ENCODE assay signal across 13 cellular contexts in genomic region chr5:98109561-98110006, GRCh38.
DNase-seq lines count a peak whose midpoint lies in the region; ATAC-seq, FAIRE-seq and TF ChIP-seq lines count a peak whose summit lies in the region.
"Had no signal": no experiment of that assay in that cellular context is flagged by ENCODE, and none has a peak within 500 bp of the region (broad histone marks: within the 10 kb centered on the region; RNA-seq: fewer than 3 reads in every experiment).

No MANE protein-coding gene starts in this region.

- no peaks in the 10 kb centered on the region for H3K79me2 ChIP-seq in endothelial cell of umbilical vein (ENCODE audit: control insufficient read depth, insufficient read depth, low read length)

- H3K4ac ChIP-seq in neuronal stem cell (ENCODE audit: low read length): no peak overlapping the region

- H3K9me3 ChIP-seq in endothelial cell of umbilical vein (replicated peaks; ENCODE audit: control insufficient read depth, insufficient read depth, low read length) (no peaks in the 10 kb centered on the region), neuronal stem cell (replicated peaks in 1 of 2; ENCODE audit: control insufficient read depth in 2 of 2, insufficient read depth in 1 of 2, low read depth in 1 of 2, low read length in 2 of 2) (peaks cover 3 to 4% of the 10 kb centered on the region in 2 donors), thyroid gland (no peaks in the 10 kb centered on the region)
- H3K9me3 ChIP-seq: psoas muscle had no signal

- H3K36me3 ChIP-seq in endothelial cell of umbilical vein (ENCODE audit: control insufficient read depth in 2 of 2, extremely low read depth in 1 of 2, insufficient read depth in 2 of 2, low read length in 2 of 2) (no peaks in the 10 kb centered on the region), neuronal stem cell (replicated peaks in 1 of 2; ENCODE audit: control insufficient read depth in 2 of 2, insufficient read depth in 2 of 2, low read length in 2 of 2) (no peaks in the 10 kb centered on the region), thyroid gland (no peaks in the 10 kb centered on the region)

- peak overlapping the region; percentile 65 for H3K9ac ChIP-seq in endothelial cell of umbilical vein (replicated peaks; ENCODE audit: extremely low read depth, insufficient read depth, low read length)
- no peak overlapping the region for H3K9ac ChIP-seq in neuronal stem cell (ENCODE audit: low read depth, low read length, poor library complexity)

- ATAC-seq in HG03159 (IDR thresholded peaks at IDR 0.05; ENCODE audit: unreplicated experiment) (no peak), HG03045 (IDR thresholded peaks at IDR 0.05; ENCODE audit: unreplicated experiment) (no peak), GM21786 (IDR thresholded peaks at IDR 0.05; ENCODE audit: unreplicated experiment) (no peak)
- ATAC-seq: psoas muscle had no signal

- intact Hi-C loops in endothelial cell of umbilical vein (cut with micrococcal nuclease): loop anchor here (2.0 to 5.0 kb wide), 2 partner anchors 271 to 663 kb away; partner anchors contain the start of gene RGMB
- intact Hi-C loops in thyroid gland (cut with DNase I): no loop called here

- H2AFZ ChIP-seq in endothelial cell of umbilical vein (ENCODE audit: low read depth, low read length) (peak overlapping the region; percentile 88), neuronal stem cell (ENCODE audit: low read length) (peak overlapping the region; percentile 62)

- H3K9me1 ChIP-seq in endothelial cell of umbilical vein (replicated peaks; ENCODE audit: control insufficient read depth, extremely low read depth, insufficient read depth, low read length): no peaks in the 10 kb centered on the region

- dilution Hi-C loops in endothelial cell of umbilical vein (cut with MboI; ENCODE audit: extremely low pct_ligation_motif_present, low sequenced_read_pairs): no loop called here

- no peak overlapping the region for H3K4me3 ChIP-seq in endothelial cell of umbilical vein (replicated peaks in 1 of 3; ENCODE audit: insufficient read depth in 1 of 3, low read depth in 1 of 3, low read length in 3 of 3)
- H3K4me3 ChIP-seq in neuronal stem cell (ENCODE audit: low read length in 2 of 2): no peak overlapping the region
- H3K4me3 ChIP-seq in thyroid gland (replicated peaks in 1 of 3): no peak overlapping the region
- H3K4me3 ChIP-seq: psoas muscle had no signal

- H2BK15ac ChIP-seq in neuronal stem cell (ENCODE audit: low read length): no peak overlapping the region

- no peak overlapping the region for H2BK12ac ChIP-seq in neuronal stem cell (ENCODE audit: low read length)

- no peak overlapping the region for H3K14ac ChIP-seq in neuronal stem cell (ENCODE audit: low read length)

- H4K91ac ChIP-seq in neuronal stem cell (ENCODE audit: low read depth, low read length, poor library complexity): no peak overlapping the region

- CTCF ChIA-PET in endothelial cell of umbilical vein (lab: Charles Lee): interaction anchor here (1.0 to 2.1 kb wide), 4 partner anchors 10 to 659 kb away, joined by 4 to 13 read pairs (median 8); no protein-coding TSS in a partner anchor

- FAIRE-seq in endothelial cell of umbilical vein (lab: Jason Lieb, UNC): no peak

- WGBS in neuronal stem cell (ENCODE audit: extremely low coverage in 2 of 2, insufficient read length in 2 of 2, insufficient replicate concordance in 1 of 2), 2 donors: no CpG with 5 or more reads among the region's 2 CpGs
- 79 to 81% methylated on average over 2 of the region's 2 CpGs for WGBS in thyroid gland, 2 donors

- H3K27me3 ChIP-seq in endothelial cell of umbilical vein (ENCODE audit: control insufficient read depth in 2 of 2, insufficient read depth in 2 of 2, low read length in 2 of 2) (no peaks in the 10 kb centered on the region), neuronal stem cell (ENCODE audit: control insufficient read depth in 3 of 3, insufficient read depth in 3 of 3, low read depth in 1 of 3, low read length in 3 of 3) (no peaks in the 10 kb centered on the region), thyroid gland (no peaks in the 10 kb centered on the region)

- H2BK5ac ChIP-seq in neuronal stem cell (ENCODE audit: low read length): no peak overlapping the region

- H3K27ac ChIP-seq in endothelial cell of umbilical vein (ENCODE audit: insufficient read depth, low read depth, low read length) (peak overlapping the region; percentile 97), neuronal stem cell (replicated peaks; ENCODE audit: low read length) (no peak overlapping the region), thyroid gland (no peak overlapping the region)
- H3K27ac ChIP-seq: psoas muscle had no signal

- H4K20me1 ChIP-seq in endothelial cell of umbilical vein (replicated peaks; ENCODE audit: control insufficient read depth, extremely low read depth, insufficient read depth, low read length): no peaks in the 10 kb centered on the region

- TF ChIP-seq POLR2A in endothelial cell of umbilical vein (IDR thresholded peaks at IDR 0.05; ENCODE audit: low read depth, low read length) (no peak), thyroid gland (IDR thresholded peaks at IDR 0.05) (no peak)

- no peak overlapping the region for H2AK5ac ChIP-seq in neuronal stem cell (ENCODE audit: low read depth, low read length)

- DNase-seq in EH (ENCODE audit: low read depth) (peak; percentile 92), RPMI7951 (ENCODE audit: low read depth) (peak; percentile 78), endothelial cell of umbilical vein (ENCODE audit: low read depth, low spot score) (peak; percentile 47), neuronal stem cell (ENCODE audit: low spot score) (no peak), thyroid gland (no peak)
- DNase-seq: effector memory CD4-positive, alpha-beta T cell; midbrain; psoas muscle; stimulated activated CD4-positive, alpha-beta T cell treated with anti-CD3 and anti-CD28 coated beads, Interleukin-4, amount 100 ng/mL, for 24 hours; stimulated activated naive CD4-positive, alpha-beta T cell treated with Interleukin-2 at 50 U/mL for 16 hours had no signal

- H4K8ac ChIP-seq in neuronal stem cell (ENCODE audit: low read depth, low read length): no peak overlapping the region

- no TSS peak for BruUV-seq in endothelial cell of umbilical vein (replicated peaks; lab: Mats Ljungman, UMichigan)

- H3K18ac ChIP-seq in neuronal stem cell (ENCODE audit: low read length): no peak overlapping the region

- peaks cover 40% of the 10 kb centered on the region for H3K4me1 ChIP-seq in endothelial cell of umbilical vein (ENCODE audit: control insufficient read depth, extremely low read depth, insufficient read depth, low read length)
- H3K4me1 ChIP-seq in neuronal stem cell (ENCODE audit: control insufficient read depth in 2 of 2, insufficient read depth in 1 of 2, low read depth in 1 of 2, low read length in 2 of 2): peaks cover 0 to 1% of the 10 kb centered on the region in 2 donors
- H3K4me1 ChIP-seq in thyroid gland: no peaks in the 10 kb centered on the region
- H3K4me1 ChIP-seq: psoas muscle had no signal

- no peak overlapping the region for H3K23ac ChIP-seq in neuronal stem cell (ENCODE audit: low read depth, low read length, poor library complexity)

- POLR2A ChIA-PET in endothelial cell of umbilical vein (lab: Charles Lee): no interaction called here

- peak overlapping the region; percentile 64 for H3K4me2 ChIP-seq in endothelial cell of umbilical vein (ENCODE audit: insufficient read depth, low read length)
- no peak overlapping the region for H3K4me2 ChIP-seq in neuronal stem cell (ENCODE audit: insufficient read depth, low read length, poor library complexity, severe bottlenecking)

- TF ChIP-seq CTCF in endothelial cell of umbilical vein (IDR thresholded peaks at IDR 0.05; ENCODE audit: extremely low read depth in 1 of 2, insufficient read depth in 1 of 2, low read depth in 1 of 2, low read length in 2 of 2) (no peak), thyroid gland (IDR thresholded peaks at IDR 0.05) (no peak)

- H3K79me1 ChIP-seq in neuronal stem cell (ENCODE audit: low read depth, low read length): no peaks in the 10 kb centered on the region

- no peak overlapping the region for H2BK120ac ChIP-seq in neuronal stem cell (ENCODE audit: low read depth, low read length)

TF ChIP-seq in endothelial cell of umbilical vein, 7 proteins besides CTCF, POLR2A, EP300 and RAD21:
- TF ChIP-seq JUN (IDR thresholded peaks at IDR 0.05; ENCODE audit: borderline replicate concordance, insufficient read depth, insufficient read length, low read depth): no peak
- peak; percentile 60 for TF ChIP-seq FOS (IDR thresholded peaks at IDR 0.05; ENCODE audit: borderline replicate concordance, insufficient read depth, low read length)
- TF ChIP-seq EZH2 (IDR thresholded peaks at IDR 0.05; ENCODE audit: borderline replicate concordance, low read depth, low read length, severe bottlenecking): no peak

Comparison
In these comparisons a context has a peak if more than half of its experiments do, and no peak if none do; other contexts are left out.
1. DNase-seq: peak in EH (single experiment), RPMI7951 (single experiment) and endothelial cell of umbilical vein (single experiment); none in neuronal stem cell (single experiment) and thyroid gland (0 of 2).